In genomic region chr5:88741964-88742363, GRCh38 we compare ENCODE assay signal across 17 cellular contexts.
DNase-seq lines count a peak whose midpoint lies in the region; ATAC-seq and TF ChIP-seq lines count a peak whose summit lies in the region.
"Had no signal": no experiment of that assay in that cellular context is flagged by ENCODE, and none has a peak within 500 bp of the region (broad histone marks: within the 10 kb centered on the region; RNA-seq: fewer than 3 reads in every experiment).

No MANE protein-coding gene starts in this region.

- H3K4me3 Mint-ChIP-seq in IgD-negative memory B cell: peak overlapping the region in 2 of 4 donors; percentile 13 to 17
- H3K4me3 Mint-ChIP-seq: CD4-positive, CD25-positive, alpha-beta regulatory T cell; GM23338 had no signal

- intact Hi-C loops in psoas muscle (cut with DNase I): loop anchor here in 1 of 2 donors (10.0 kb wide), 1 partner anchor 93 kb away; no protein-coding TSS in a partner anchor
- intact Hi-C loops in dorsolateral prefrontal cortex (cut with DNase I): no loop called here

- H3K27ac ChIP-seq in psoas muscle (peak overlapping the region; percentile 84), foreskin keratinocyte (no peak overlapping the region), dorsolateral prefrontal cortex (peak overlapping the region in 28 of 59 donors; percentile 0 to 60 (median 32))
- H3K27ac ChIP-seq: SK-N-MC had no signal

- peaks cover 4 to 29% of the 10 kb centered on the region in 2 donors for H3K36me3 ChIP-seq in psoas muscle (ENCODE audit: insufficient read depth in 1 of 2, low read depth in 1 of 2)
- H3K36me3 ChIP-seq: BE2C had no signal

- peak overlapping the region; percentile 55 to 81 (median 76) for H3K27ac Mint-ChIP-seq in IgD-negative memory B cell
- H3K27ac Mint-ChIP-seq: CD4-positive, CD25-positive, alpha-beta regulatory T cell; GM23338 had no signal

- H3K36me3 Mint-ChIP-seq in IgD-negative memory B cell: peaks cover 15% of the 10 kb centered on the region
- H3K36me3 Mint-ChIP-seq: CD4-positive, CD25-positive, alpha-beta regulatory T cell had no signal

- H3K4me3 ChIP-seq in GM12865 (ENCODE audit: low read depth, low read length): no peak overlapping the region
- H3K4me3 ChIP-seq in psoas muscle: no peak overlapping the region
- H3K4me3 ChIP-seq in dorsolateral prefrontal cortex: no peak overlapping the region
- H3K4me3 ChIP-seq: GM23338, SK-N-MC had no signal

- H3K4me1 ChIP-seq in psoas muscle (peaks cover 82% of the 10 kb centered on the region), foreskin keratinocyte (no peaks in the 10 kb centered on the region)
- H3K4me1 ChIP-seq: BE2C had no signal

- H3K9me3 Mint-ChIP-seq in IgD-negative memory B cell: no peaks in the 10 kb centered on the region
- H3K9me3 Mint-ChIP-seq: CD4-positive, CD25-positive, alpha-beta regulatory T cell; GM23338 had no signal

- no peaks in the 10 kb centered on the region for H3K27me3 ChIP-seq in psoas muscle (ENCODE audit: insufficient read depth in 3 of 3, low read length in 2 of 3)
- H3K27me3 ChIP-seq in foreskin keratinocyte: peaks cover 9% of the 10 kb centered on the region
- H3K27me3 ChIP-seq in dorsolateral prefrontal cortex: no peaks in the 10 kb centered on the region

- DNase-seq in GM12865 (ENCODE audit: low read depth) (peak; percentile 50), psoas muscle (no peak), foreskin keratinocyte (no peak), SIG-M5 (lab: John Stamatoyannopoulos, UW) (no peak), dorsolateral prefrontal cortex (no peak)
- no peak for DNase-seq in activated CD8-positive, alpha-beta memory T cell treated with anti-CD3 and anti-CD28 coated beads, Interleukin-2, amount 50 U/mL, for 48 hours
- DNase-seq: BE2C; CD4-positive, CD25-positive, alpha-beta regulatory T cell; DMS153; GDM1; HCEC 1CT; NCI-H1105 had no signal

- H3K4me1 Mint-ChIP-seq in IgD-negative memory B cell: peaks cover 43 to 50% (median 43%) of the 10 kb centered on the region in 3 donors
- H3K4me1 Mint-ChIP-seq: CD4-positive, CD25-positive, alpha-beta regulatory T cell had no signal

- ATAC-seq in GM19023 (IDR thresholded peaks at IDR 0.05; ENCODE audit: unreplicated experiment) (peak; percentile 35), psoas muscle (no peak), foreskin keratinocyte (no peak)
- ATAC-seq: GM23338, Right ventricle myocardium inferior had no signal

- WGBS in psoas muscle, 3 donors: 21 to 73% (median 34%) methylated on average over 1 of the region's 1 CpG

- no peaks in the 10 kb centered on the region for H3K9me3 ChIP-seq in psoas muscle
- H3K9me3 ChIP-seq: BE2C had no signal

- no peak for TF ChIP-seq CTCF in GM12865 (IDR thresholded peaks at IDR 0.05; ENCODE audit: insufficient read depth, low read depth, low read length, missing control alignments)
- TF ChIP-seq CTCF in psoas muscle (IDR thresholded peaks at IDR 0.05): no peak
- TF ChIP-seq CTCF in foreskin keratinocyte (conservative IDR thresholded peaks at IDR 0.05): no peak
- TF ChIP-seq CTCF in dorsolateral prefrontal cortex (IDR thresholded peaks at IDR 0.05 in 54 of 56, conservative IDR thresholded peaks at IDR 0.05 in 2 of 56; ENCODE audit: low read depth in 1 of 56, partially characterized antibody in 56 of 56): no peak

- H3K27me3 Mint-ChIP-seq in IgD-negative memory B cell: no peaks in the 10 kb centered on the region
